In genomic region chr10:101762736-101763135, GRCh38 we compare ENCODE assay signal across 28 cellular contexts. TPM values are rescaled to one million over a fixed set of nuclear protein-coding genes. Genes with fewer than 3 reads are reported as not detected.
"Had no signal": no experiment of that assay in that cellular context is flagged by ENCODE, and none has a peak within 500 bp of the region (broad histone marks: within the 10 kb centered on the region; RNA-seq: fewer than 3 reads in every experiment).

No MANE protein-coding gene starts in this region.

- H3K4me1 ChIP-seq: esophagus squamous epithelium, gastrocnemius medialis, heart right ventricle, left lung, lower lobe of right lung had no signal

- ATAC-seq: esophagus mucosa, gastrocnemius medialis, heart right ventricle, left cardiac atrium, left lung, left ventricle myocardium superior, lower lobe of right lung had no signal

- H3K9me3 ChIP-seq: esophagus squamous epithelium, gastrocnemius medialis, heart right ventricle, left lung, lower lobe of right lung had no signal

- H3K27me3 ChIP-seq: dorsolateral prefrontal cortex, gastrocnemius medialis had no signal

- H3K4me3 ChIP-seq: coronary artery, dorsolateral prefrontal cortex, esophagus squamous epithelium, gastrocnemius medialis, heart right ventricle, left lung, lower lobe of right lung had no signal

- H3K27ac ChIP-seq: coronary artery, dorsolateral prefrontal cortex, epithelial cell of prostate, esophagus squamous epithelium, gastrocnemius medialis, heart right ventricle, left lung, lower lobe of right lung had no signal

- DNase-seq: dermis blood vessel endothelial cell; effector CD4-positive, alpha-beta T cell; effector memory CD4-positive, alpha-beta T cell; erythroblast; esophagus squamous epithelium; foreskin fibroblast; foreskin melanocyte; gastrocnemius medialis; glutamatergic neuron; head of caudate nucleus; heart right ventricle; hippocampal formation; left cardiac atrium; left lung; left ventricle myocardium superior; lower lobe of right lung; mesenchymal stem cell; midbrain had no signal

- H3K36me3 ChIP-seq: esophagus squamous epithelium, gastrocnemius medialis, heart right ventricle, left lung, lower lobe of right lung had no signal

RNA-seq across cellular contexts. Expression of gene FGF8, which starts 13.2 kb away (rescaled TPM):
- total RNA-seq: dermis blood vessel endothelial cell, esophagus mucosa, esophagus squamous epithelium, gastrocnemius medialis, glomerular endothelial cell, kidney epithelial cell, left cardiac atrium, left lung, left ventricle myocardium superior, lower leg skin, lower lobe of right lung, lung microvascular endothelial cell, mononuclear cell, mucosa of gallbladder had no signal
